26 cellular contexts compared by ENCODE assay signal in the genomic region with DNA sequence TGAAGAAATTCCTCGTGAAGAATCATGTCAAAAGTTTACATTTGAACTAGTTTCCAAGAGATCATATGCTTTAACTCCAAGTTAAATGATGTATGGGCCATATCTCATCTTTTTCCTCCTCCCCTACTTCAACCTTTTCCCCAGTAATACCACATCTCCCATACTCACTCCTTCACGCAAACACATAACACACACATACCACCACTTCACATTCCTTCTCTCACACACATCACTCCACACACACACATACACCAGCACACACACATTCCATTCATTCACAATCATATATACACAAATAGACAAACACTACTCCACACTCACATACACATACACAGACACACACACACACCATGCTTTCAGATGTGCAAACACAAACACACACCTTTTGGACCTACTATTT.
"Had no signal": no experiment of that assay in that cellular context is flagged by ENCODE, and none has a peak within 500 bp of the region (broad histone marks: within the 10 kb centered on the region; RNA-seq: fewer than 3 reads in every experiment).

No MANE protein-coding gene starts in this region.

- H3K9me3 Mint-ChIP-seq: activated naive CD4-positive, alpha-beta T cell treated with anti-CD3 and anti-CD28 coated beads, Interleukin-2, amount 10 ng/mL, durations not matched to agents 7 days and 5 days; activated naive CD8-positive, alpha-beta T cell treated with anti-CD3 and anti-CD28 coated beads, Interleukin-2, amount 50 U/mL, for 24 hours had no signal

- H3K4me1 Mint-ChIP-seq: activated naive CD4-positive, alpha-beta T cell treated with anti-CD3 and anti-CD28 coated beads, Interleukin-2, amount 10 ng/mL, durations not matched to agents 7 days and 5 days had no signal

- H3K27ac ChIP-seq: ascending aorta, esophagus squamous epithelium, tibial artery, vagina, WERI-Rb-1 had no signal

- ATAC-seq: activated naive CD8-positive, alpha-beta T cell treated with anti-CD3 and anti-CD28 coated beads, Interleukin-2, amount 50 U/mL, for 24 hours had no signal

- FAIRE-seq: bronchial epithelial cell, islet of Langerhans had no signal

- H3K9me3 ChIP-seq: ascending aorta, esophagus squamous epithelium, tibial artery, vagina had no signal

- H3K36me3 Mint-ChIP-seq: activated naive CD4-positive, alpha-beta T cell treated with anti-CD3 and anti-CD28 coated beads, Interleukin-2, amount 10 ng/mL, durations not matched to agents 7 days and 5 days had no signal

- H3K27ac Mint-ChIP-seq: activated naive CD4-positive, alpha-beta T cell treated with anti-CD3 and anti-CD28 coated beads, Interleukin-2, amount 10 ng/mL, durations not matched to agents 7 days and 5 days; activated naive CD8-positive, alpha-beta T cell treated with anti-CD3 and anti-CD28 coated beads, Interleukin-2, amount 50 U/mL, for 24 hours had no signal

- H3K36me3 ChIP-seq: ascending aorta, esophagus squamous epithelium, tibial artery, vagina, WERI-Rb-1 had no signal

- H3K4me3 Mint-ChIP-seq: activated naive CD4-positive, alpha-beta T cell treated with anti-CD3 and anti-CD28 coated beads, Interleukin-2, amount 10 ng/mL, durations not matched to agents 7 days and 5 days; activated naive CD8-positive, alpha-beta T cell treated with anti-CD3 and anti-CD28 coated beads, Interleukin-2, amount 50 U/mL, for 24 hours had no signal

- H3K27me3 ChIP-seq: ascending aorta, esophagus squamous epithelium, tibial artery, vagina had no signal

- DNase-seq: activated CD4-positive, alpha-beta T cell treated with anti-CD3 and anti-CD28 coated beads for 1 hour; activated CD8-positive, alpha-beta memory T cell treated with anti-CD3 and anti-CD28 coated beads for 24 hours; activated CD8-positive, alpha-beta memory T cell treated with anti-CD3 and anti-CD28 coated beads, Interleukin-2, amount 50 U/mL, for 48 hours; activated effector memory CD4-positive, alpha-beta T cell treated with Interleukin-2 at 50 U/mL for 16 hours; activated naive CD4-positive, alpha-beta T cell treated with anti-CD3 and anti-CD28 coated beads, Interleukin-2, amount 10 ng/mL, durations not matched to agents 7 days and 5 days; activated naive CD8-positive, alpha-beta T cell treated with anti-CD3 and anti-CD28 coated beads, Interleukin-2, amount 50 U/mL, for 24 hours; activated T-cell treated with anti-CD3 and anti-CD28 coated beads, Interleukin-2, amount 50 U/mL, for 48 hours; cerebellar nuclear complex; effector memory CD4-positive, alpha-beta T cell; esophagus squamous epithelium; foreskin melanocyte; glutamatergic neuron; hippocampal formation; midbrain; occipital lobe; stimulated activated CD4-positive, alpha-beta T cell treated with anti-CD3 and anti-CD28 coated beads, Interleukin-2, amount 100 ng/mL, for 24 hours; stimulated activated naive CD4-positive, alpha-beta T cell treated with Interleukin-2 at 50 U/mL for 16 hours; substantia nigra; T-helper 2 cell; tibial artery; WERI-Rb-1 had no signal

- H3K4me3 ChIP-seq: ascending aorta, esophagus squamous epithelium, lung, tibial artery, vagina had no signal
